In the genomic region with DNA sequence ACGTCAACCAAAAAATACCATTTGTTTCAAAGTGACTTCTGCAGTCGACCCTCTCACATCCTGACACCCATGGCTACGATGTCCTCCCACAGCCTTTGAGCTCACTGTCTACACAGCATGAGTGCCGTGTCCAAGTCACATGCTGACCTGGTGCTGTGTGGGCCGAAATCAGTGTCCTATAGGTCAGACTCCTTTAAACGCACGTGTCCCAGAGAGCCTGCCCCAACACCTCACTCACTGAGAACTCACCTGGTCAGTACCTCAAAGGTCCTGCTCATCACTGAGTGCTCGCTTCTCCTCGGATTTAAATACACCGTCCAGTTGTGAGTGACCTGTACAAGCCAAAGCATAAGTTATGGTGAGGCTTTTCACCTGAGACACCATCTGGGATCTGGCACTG, we compare ENCODE assay signal across 23 cellular contexts.
DNase-seq lines count a peak whose midpoint lies in the region; ATAC-seq and TF ChIP-seq lines count a peak whose summit lies in the region.
"Had no signal": no experiment of that assay in that cellular context is flagged by ENCODE, and none has a peak within 500 bp of the region (broad histone marks: within the 10 kb centered on the region; RNA-seq: fewer than 3 reads in every experiment).

No MANE protein-coding gene starts in this region.

- H2BK15ac ChIP-seq in neuronal stem cell (ENCODE audit: low read length), result no peak overlapping the region

- no peak overlapping the region for H3K14ac ChIP-seq in neuronal stem cell (ENCODE audit: low read length)

- H3K18ac ChIP-seq in neuronal stem cell (ENCODE audit: low read length), result peak overlapping the region; percentile 20

- H3K4me2 ChIP-seq in neuronal stem cell (ENCODE audit: insufficient read depth, low read length, poor library complexity, severe bottlenecking), result no peak overlapping the region
- H3K4me2 ChIP-seq: BLaER1 had no signal

- H3K36me3 ChIP-seq in esophagus muscularis mucosa (no peaks in the 10 kb centered on the region), lung (ENCODE audit: control insufficient read depth in 2 of 2, insufficient read depth in 2 of 2, low read length in 2 of 2) (no peaks in the 10 kb centered on the region), neuronal stem cell (replicated peaks in 1 of 2; ENCODE audit: control insufficient read depth in 2 of 2, insufficient read depth in 2 of 2, low read length in 2 of 2) (no peaks in the 10 kb centered on the region)
- H3K36me3 ChIP-seq: BE2C, BLaER1 had no signal

- no peak for TF ChIP-seq POLR2A in esophagus muscularis mucosa (IDR thresholded peaks at IDR 0.05; ENCODE audit: low read depth)

- TF ChIP-seq CTCF in esophagus muscularis mucosa (IDR thresholded peaks at IDR 0.05) (no peak), lung (IDR thresholded peaks at IDR 0.05; ENCODE audit: control extremely low read depth, extremely low read depth) (no peak)

- H3K27ac ChIP-seq in esophagus muscularis mucosa (replicated peaks in 1 of 4) (no peak overlapping the region), lung (ENCODE audit: low read depth in 1 of 2, low read length in 1 of 2) (no peak overlapping the region), neuronal stem cell (replicated peaks; ENCODE audit: low read length) (no peak overlapping the region)
- H3K27ac ChIP-seq: BLaER1 had no signal

- no peak overlapping the region for H3K23ac ChIP-seq in neuronal stem cell (ENCODE audit: low read depth, low read length, poor library complexity)

- H2BK12ac ChIP-seq in neuronal stem cell (ENCODE audit: low read length), result no peak overlapping the region

- H3K79me1 ChIP-seq in neuronal stem cell (ENCODE audit: low read depth, low read length), result no peaks in the 10 kb centered on the region

- WGBS in esophagus muscularis mucosa, result 81% methylated on average over 10 of the region's 10 CpGs
- WGBS in lung, 2 donors, result 89 to 92% methylated on average over 10 of the region's 10 CpGs
- WGBS in neuronal stem cell (ENCODE audit: extremely low coverage in 2 of 2, insufficient read length in 2 of 2, insufficient replicate concordance in 1 of 2), 2 donors, result no CpG with 5 or more reads among the region's 10 CpGs

- no peak overlapping the region for H2BK5ac ChIP-seq in neuronal stem cell (ENCODE audit: low read length)

- H3K27me3 ChIP-seq in esophagus muscularis mucosa, result no peaks in the 10 kb centered on the region
- H3K27me3 ChIP-seq in lung (ENCODE audit: control insufficient read depth, insufficient read depth), result no peaks in the 10 kb centered on the region
- no peaks in the 10 kb centered on the region for H3K27me3 ChIP-seq in neuronal stem cell (ENCODE audit: control insufficient read depth in 3 of 3, insufficient read depth in 3 of 3, low read depth in 1 of 3, low read length in 3 of 3)
- H3K27me3 ChIP-seq: BE2C, BLaER1 had no signal

- DNase-seq in esophagus muscularis mucosa (ENCODE audit: extremely low spot score) (peak; percentile 64), lung (ENCODE audit: low spot score) (peak; percentile 27), neuronal stem cell (ENCODE audit: low spot score) (no peak), amygdala (lab: John Stamatoyannopoulos, UW) (no peak)
- DNase-seq: 8988T; ACHN; BE2C; C1 segment of cervical spinal cord; CD4-positive, alpha-beta memory T cell; CD4-positive, CD25-positive, alpha-beta regulatory T cell; CD8-positive, alpha-beta memory T cell; COR-L47; DMS 273 treated with DMSO at 0.1 percent for 48 hours; DMS153; DMS53; DMS79; DND-41; EL; GDM1 had no signal

- H2AK5ac ChIP-seq in neuronal stem cell (ENCODE audit: low read depth, low read length), result no peak overlapping the region

- intact Hi-C loops in esophagus muscularis mucosa (cut with DNase I), result no loop called here

- no peak overlapping the region for H2AFZ ChIP-seq in neuronal stem cell (ENCODE audit: low read length)

- no peak overlapping the region for H4K91ac ChIP-seq in neuronal stem cell (ENCODE audit: low read depth, low read length, poor library complexity)

- H3K4me1 ChIP-seq in esophagus muscularis mucosa (no peaks in the 10 kb centered on the region), lung (ENCODE audit: control insufficient read depth in 2 of 2, insufficient read depth in 2 of 2, low read length in 2 of 2) (no peaks in the 10 kb centered on the region), neuronal stem cell (ENCODE audit: control insufficient read depth in 2 of 2, insufficient read depth in 1 of 2, low read depth in 1 of 2, low read length in 2 of 2) (peaks cover 0 to 22% of the 10 kb centered on the region in 2 donors)
- H3K4me1 ChIP-seq: BE2C had no signal

- H3K4me3 ChIP-seq in esophagus muscularis mucosa, result no peak overlapping the region
- no peak overlapping the region for H3K4me3 ChIP-seq in lung
- H3K4me3 ChIP-seq in neuronal stem cell (ENCODE audit: low read length in 2 of 2), result no peak overlapping the region
- H3K4me3 ChIP-seq: BLaER1, GM12878 had no signal

- no peak overlapping the region for H4K8ac ChIP-seq in neuronal stem cell (ENCODE audit: low read depth, low read length)

- H2BK120ac ChIP-seq in neuronal stem cell (ENCODE audit: low read depth, low read length), result no peak overlapping the region

- no peak overlapping the region for H3K9ac ChIP-seq in neuronal stem cell (ENCODE audit: low read depth, low read length, poor library complexity)
- H3K9ac ChIP-seq: BLaER1 had no signal

- no peaks in the 10 kb centered on the region for H3K9me3 ChIP-seq in esophagus muscularis mucosa
- H3K9me3 ChIP-seq in lung (ENCODE audit: control insufficient read depth in 2 of 2, insufficient read depth in 1 of 2, low read length in 1 of 2), result no peaks in the 10 kb centered on the region
- H3K9me3 ChIP-seq in neuronal stem cell (replicated peaks in 1 of 2; ENCODE audit: control insufficient read depth in 2 of 2, insufficient read depth in 1 of 2, low read depth in 1 of 2, low read length in 2 of 2), result no peaks in the 10 kb centered on the region
- H3K9me3 ChIP-seq: BE2C, BLaER1 had no signal

- no peak overlapping the region for H3K4ac ChIP-seq in neuronal stem cell (ENCODE audit: low read length)

- TF ChIP-seq EP300 in esophagus muscularis mucosa (IDR thresholded peaks at IDR 0.05), result no peak

- ATAC-seq in lung (ENCODE audit: insufficient read depth, low FRiP score) (no peak), GM19452 (IDR thresholded peaks at IDR 0.05; ENCODE audit: unreplicated experiment) (no peak), GM18498 (IDR thresholded peaks at IDR 0.05; ENCODE audit: unreplicated experiment) (no peak)
- ATAC-seq: GM12878 had no signal

Comparison
In these comparisons a context has a peak if more than half of its experiments do, and no peak if none do; other contexts are left out.
1. DNase-seq: peak in esophagus muscularis mucosa (single experiment) and lung (single experiment); none in neuronal stem cell (single experiment) and amygdala (0 of 56).